In the genomic region with DNA sequence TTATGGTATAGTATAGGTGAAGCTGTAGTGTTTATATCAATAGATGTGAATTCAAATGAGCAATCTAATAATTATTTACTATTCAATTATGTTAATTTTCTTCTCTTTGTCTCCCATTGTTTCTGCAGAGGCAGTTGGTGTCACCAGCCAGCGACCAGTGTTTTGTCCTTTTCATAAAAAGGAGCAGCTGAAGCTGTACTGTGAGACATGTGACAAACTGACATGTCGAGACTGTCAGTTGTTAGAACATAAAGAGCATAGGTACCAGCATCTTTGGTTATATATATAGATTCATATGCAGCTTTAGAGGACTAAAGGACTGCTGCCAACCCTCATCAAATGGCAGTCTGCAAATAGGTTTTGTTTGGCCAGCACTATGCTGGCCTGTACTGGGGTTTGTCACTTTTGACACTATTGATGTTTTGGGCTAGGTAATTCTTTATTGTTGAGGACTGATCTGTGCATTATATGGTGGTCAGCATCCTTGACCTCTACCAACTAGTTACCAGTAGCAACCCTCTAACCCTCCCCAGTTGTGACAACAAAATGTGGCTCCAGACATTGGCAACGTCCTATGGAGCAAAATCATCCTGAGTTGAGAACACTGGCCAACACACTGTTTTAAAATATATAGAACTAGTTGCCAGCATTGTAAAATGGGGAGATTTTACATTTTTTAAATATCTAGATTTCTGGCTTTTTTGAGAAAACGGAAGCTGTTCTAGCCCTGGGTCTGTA, we compare ENCODE assay signal across 31 cellular contexts.
"Had no signal": no experiment of that assay in that cellular context is flagged by ENCODE, and none has a peak within 500 bp of the region (broad histone marks: within the 10 kb centered on the region; RNA-seq: fewer than 3 reads in every experiment).

No MANE protein-coding gene starts in this region.

- ATAC-seq: body of pancreas; foreskin keratinocyte; left colon; natural killer cell; stimulated activated memory B cell treated with anti-CD40 and anti-IgM and Interleukin-4, amounts not matched to agents 10 μg/mL and 1 μg/mL and 100 μg/mL, for 72 hours; stimulated activated naive CD8-positive, alpha-beta T cell treated with anti-CD3 and anti-CD28 coated beads, Interleukin-15, amount 100 ng/mL, for 72 hours; T-helper 17 cell had no signal

- H3K27me3 Mint-ChIP-seq: activated CD4-positive, alpha-beta memory T cell treated with anti-CD3 and anti-CD28 coated beads for 36 hours; activated CD4-positive, alpha-beta T cell treated with anti-CD3 and anti-CD28 coated beads, Interleukin-2, amount 10 ng/mL, durations not matched to agents 24 days and 14 days; activated naive CD8-positive, alpha-beta T cell treated with anti-CD3 and anti-CD28 coated beads for 36 hours; progenitor cell of endocrine pancreas; stimulated activated memory B cell treated with anti-CD40 and anti-IgM and Interleukin-4, amounts not matched to agents 10 μg/mL and 1 μg/mL and 100 μg/mL, for 72 hours; stimulated activated naive CD8-positive, alpha-beta T cell treated with anti-CD3 and anti-CD28 coated beads, Interleukin-15, amount 100 ng/mL, for 72 hours; T-helper 17 cell had no signal

- H3K27me3 ChIP-seq: adrenal gland, body of pancreas, esophagus muscularis mucosa, foreskin keratinocyte, suprapubic skin, tibial artery had no signal

- H3K27ac Mint-ChIP-seq: activated CD4-positive, alpha-beta memory T cell treated with anti-CD3 and anti-CD28 coated beads for 36 hours; activated CD4-positive, alpha-beta T cell treated with anti-CD3 and anti-CD28 coated beads, Interleukin-2, amount 10 ng/mL, durations not matched to agents 24 days and 14 days; activated naive CD4-positive, alpha-beta T cell treated with anti-CD3 and anti-CD28 coated beads for 36 hours; activated naive CD8-positive, alpha-beta T cell treated with anti-CD3 and anti-CD28 coated beads for 36 hours; endodermal cell; natural killer cell; stimulated activated memory B cell treated with anti-CD40 and anti-IgM and Interleukin-4, amounts not matched to agents 10 μg/mL and 1 μg/mL and 100 μg/mL, for 72 hours; stimulated activated naive CD8-positive, alpha-beta T cell treated with anti-CD3 and anti-CD28 coated beads, Interleukin-15, amount 100 ng/mL, for 72 hours; T-helper 17 cell had no signal

- H3K9me3 Mint-ChIP-seq: activated T-helper 1 cell treated with anti-CD3 and anti-CD28 coated beads, Interleukin-12 subunit alpha, Interleukin-12 subunit beta, Interleukin-2, Interleukin-4 antibody, amounts not matched to agents 30 ng/mL and 10 ng/mL and 1 ng/mL, durations not matched to agents 14 hours and 24 hours and 36 hours; natural killer cell had no signal

- DNase-seq: activated CD4-positive, alpha-beta memory T cell treated with anti-CD3 and anti-CD28 coated beads for 36 hours; activated CD4-positive, alpha-beta T cell treated with anti-CD3 and anti-CD28 coated beads, Interleukin-2, amount 10 ng/mL, durations not matched to agents 24 days and 14 days; activated CD4-positive, CD25-positive, alpha-beta regulatory T cell treated with anti-CD3 and anti-CD28 coated beads, Interleukin-2, amount 50 U/mL, for 72 hours; activated CD8-positive, alpha-beta memory T cell treated with anti-CD3 and anti-CD28 coated beads, Interleukin-2, amount 50 U/mL, for 4 hours; activated effector memory CD4-positive, alpha-beta T cell treated with anti-CD3 and anti-CD28 coated beads, Interleukin-2, amount 50 U/mL, for 16 hours; activated naive CD4-positive, alpha-beta T cell treated with anti-CD3 and anti-CD28 coated beads for 36 hours; activated naive CD8-positive, alpha-beta T cell treated with anti-CD3 and anti-CD28 coated beads for 36 hours; activated T-cell treated with anti-CD3 and anti-CD28 coated beads, Interleukin-2, amount 50 U/mL, for 1 hour; adrenal gland; aorta; body of pancreas; endodermal cell; foreskin keratinocyte; left colon; mammary epithelial cell; natural killer cell; retina; stimulated activated CD4-positive, alpha-beta T cell treated with anti-CD3 and anti-CD28 coated beads, Interleukin-1b, Interleukin-23, amount 100 ng/mL, for 48 hours; stimulated activated CD4-positive, alpha-beta T cell treated with anti-CD3 and anti-CD28 coated beads, Interleukin-4, amount 100 ng/mL, for 4 hours; stimulated activated CD8-positive, alpha-beta memory T cell treated with anti-CD3 and anti-CD28 coated beads, Interleukin-4, amount 100 ng/mL, for 48 hours; stimulated activated naive CD8-positive, alpha-beta T cell treated with anti-CD3 and anti-CD28 coated beads, Interleukin-15, amount 100 ng/mL, for 72 hours; SW 1271; T-helper 17 cell; T1000; tibial artery had no signal

- H3K4me3 Mint-ChIP-seq: activated CD4-positive, alpha-beta memory T cell treated with anti-CD3 and anti-CD28 coated beads for 36 hours; activated CD4-positive, alpha-beta T cell treated with anti-CD3 and anti-CD28 coated beads, Interleukin-2, amount 10 ng/mL, durations not matched to agents 24 days and 14 days; activated naive CD4-positive, alpha-beta T cell treated with anti-CD3 and anti-CD28 coated beads for 36 hours; activated naive CD8-positive, alpha-beta T cell treated with anti-CD3 and anti-CD28 coated beads for 36 hours; activated T-helper 1 cell treated with anti-CD3 and anti-CD28 coated beads, Interleukin-12 subunit alpha, Interleukin-12 subunit beta, Interleukin-2, Interleukin-4 antibody, amounts not matched to agents 30 ng/mL and 10 ng/mL and 1 ng/mL, durations not matched to agents 14 hours and 24 hours and 36 hours; endodermal cell; natural killer cell; stimulated activated memory B cell treated with anti-CD40 and anti-IgM and Interleukin-4, amounts not matched to agents 10 μg/mL and 1 μg/mL and 100 μg/mL, for 72 hours; stimulated activated naive CD8-positive, alpha-beta T cell treated with anti-CD3 and anti-CD28 coated beads, Interleukin-15, amount 100 ng/mL, for 72 hours had no signal

- H3K4me1 Mint-ChIP-seq: activated CD4-positive, alpha-beta T cell treated with anti-CD3 and anti-CD28 coated beads, Interleukin-2, amount 10 ng/mL, durations not matched to agents 24 days and 14 days; endodermal cell; stimulated activated naive CD8-positive, alpha-beta T cell treated with anti-CD3 and anti-CD28 coated beads, Interleukin-15, amount 100 ng/mL, for 72 hours had no signal

- H3K27ac ChIP-seq: adrenal gland, body of pancreas, esophagus muscularis mucosa, foreskin keratinocyte, suprapubic skin, tibial artery had no signal

- H3K4me2 ChIP-seq: smooth muscle cell had no signal

- H3K4me3 ChIP-seq: adrenal gland, body of pancreas, esophagus muscularis mucosa, smooth muscle cell, suprapubic skin, tibial artery had no signal

- H3K4me1 ChIP-seq: body of pancreas, foreskin keratinocyte, suprapubic skin had no signal

- H3K9me3 ChIP-seq: adrenal gland, body of pancreas, esophagus muscularis mucosa, suprapubic skin, tibial artery had no signal
